In the genomic region with DNA sequence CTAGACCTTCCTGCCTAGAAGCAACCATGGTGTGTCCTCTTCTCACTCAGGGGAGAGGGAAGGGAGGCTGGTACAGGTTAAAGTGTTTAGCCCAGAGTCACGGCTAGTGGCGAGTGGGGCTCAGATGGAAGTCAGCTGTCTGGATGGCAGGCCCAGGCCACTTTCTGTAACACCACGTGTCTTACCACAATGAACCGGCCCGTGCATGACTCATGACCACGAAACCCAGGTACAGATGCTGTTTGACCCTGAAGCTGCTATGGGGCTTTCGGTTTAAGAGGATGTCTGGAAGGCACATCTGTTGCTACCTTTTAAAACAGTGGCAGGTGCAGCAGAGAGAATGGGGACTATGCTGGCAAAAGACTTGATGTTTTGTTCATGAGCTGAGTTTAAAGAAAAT, we compare ENCODE assay signal across 8 cellular contexts. TPM values are rescaled to one million over a fixed set of nuclear protein-coding genes. Genes with fewer than 3 reads are reported as not detected.
DNase-seq lines count a peak whose midpoint lies in the region; ATAC-seq and TF ChIP-seq lines count a peak whose summit lies in the region.

No MANE protein-coding gene starts in this region.

- no peaks in the 10 kb centered on the region for H3K27me3 ChIP-seq in breast epithelium

- POLR2A ChIA-PET in MCF 10A (lab: Yijun Ruan, JAX): no interaction called here

- intact Hi-C loops in MCF 10A (cut with micrococcal nuclease): no loop called here
- intact Hi-C loops in breast epithelium (cut with DNase I; ENCODE audit: low total_unique reads): loop anchor here (10.0 kb wide), 1 partner anchor 744 kb away; no protein-coding TSS in a partner anchor
- intact Hi-C loops in natural killer cell (cut with micrococcal nuclease): no loop called here

- no peak for TF ChIP-seq POLR2A in breast epithelium (IDR thresholded peaks at IDR 0.05)

- H3K9me3 ChIP-seq in breast epithelium: no peaks in the 10 kb centered on the region

- H3K36me3 Mint-ChIP-seq in MCF 10A (ENCODE audit: insufficient read depth, unreplicated experiment) (peaks cover 90% of the 10 kb centered on the region), natural killer cell (no peaks in the 10 kb centered on the region)
- peaks cover 15% of the 10 kb centered on the region for H3K36me3 Mint-ChIP-seq in activated CD8-positive, alpha-beta memory T cell treated with anti-CD3 and anti-CD28 coated beads, Interleukin-2, amount 10 ng/mL, durations not matched to agents 7 days and 5 days

- no peaks in the 10 kb centered on the region for H3K4me1 ChIP-seq in breast epithelium

- DNase-seq in MCF 10A (ENCODE audit: unreplicated experiment): peak; percentile 43
- no peak for DNase-seq in breast epithelium (ENCODE audit: low spot score in 2 of 2)
- DNase-seq in activated CD8-positive, alpha-beta memory T cell treated with anti-CD3 and anti-CD28 coated beads, Interleukin-2, amount 10 ng/mL, durations not matched to agents 7 days and 5 days: peak; percentile 89
- peak; percentile 53 for DNase-seq in natural killer cell
- no peak for DNase-seq in middle frontal gyrus (ENCODE audit: extremely low spot score, low spot score)
- DNase-seq in NCI-H526 (lab: John Stamatoyannopoulos, UW): no peak
- DNase-seq in Ammon's horn (ENCODE audit: low spot score): no peak

- H3K27me3 Mint-ChIP-seq in MCF 10A (ENCODE audit: insufficient read depth, unreplicated experiment) (no peaks in the 10 kb centered on the region), natural killer cell (ENCODE audit: low read depth in 2 of 2) (peaks cover 0 to 13% of the 10 kb centered on the region in 2 donors)
- peaks cover 33% of the 10 kb centered on the region for H3K27me3 Mint-ChIP-seq in activated CD8-positive, alpha-beta memory T cell treated with anti-CD3 and anti-CD28 coated beads, Interleukin-2, amount 10 ng/mL, durations not matched to agents 7 days and 5 days

- no peaks in the 10 kb centered on the region for H3K36me3 ChIP-seq in breast epithelium

- H3K4me3 Mint-ChIP-seq in MCF 10A (ENCODE audit: unreplicated experiment): no peak overlapping the region
- H3K4me3 Mint-ChIP-seq in activated CD8-positive, alpha-beta memory T cell treated with anti-CD3 and anti-CD28 coated beads, Interleukin-2, amount 10 ng/mL, durations not matched to agents 7 days and 5 days: peak overlapping the region; percentile 7
- peak overlapping the region; percentile 64 for H3K4me3 Mint-ChIP-seq in natural killer cell

- no peak overlapping the region for H3K4me3 ChIP-seq in breast epithelium

- H3K9me3 Mint-ChIP-seq in MCF 10A (ENCODE audit: unreplicated experiment): peaks cover 13% of the 10 kb centered on the region
- H3K9me3 Mint-ChIP-seq in activated CD8-positive, alpha-beta memory T cell treated with anti-CD3 and anti-CD28 coated beads, Interleukin-2, amount 10 ng/mL, durations not matched to agents 7 days and 5 days (ENCODE audit: low read depth): peaks cover 9% of the 10 kb centered on the region
- peaks cover 3 to 12% of the 10 kb centered on the region in 2 donors for H3K9me3 Mint-ChIP-seq in natural killer cell

- ATAC-seq in HG03460 (IDR thresholded peaks at IDR 0.05; ENCODE audit: unreplicated experiment) (peak; percentile 98), natural killer cell (peak; percentile 49 to 74 (median 60))
- ATAC-seq in activated CD8-positive, alpha-beta memory T cell treated with anti-CD3 and anti-CD28 coated beads, Interleukin-2, amount 10 ng/mL, durations not matched to agents 7 days and 5 days: peak; percentile 57

- H3K27ac ChIP-seq in breast epithelium: no peak overlapping the region

- H3K27ac Mint-ChIP-seq in MCF 10A (ENCODE audit: low read depth, unreplicated experiment) (no peak overlapping the region), natural killer cell (peak overlapping the region; percentile 71 to 79)
- H3K27ac Mint-ChIP-seq in activated CD8-positive, alpha-beta memory T cell treated with anti-CD3 and anti-CD28 coated beads, Interleukin-2, amount 10 ng/mL, durations not matched to agents 7 days and 5 days: peak overlapping the region; percentile 79

- TF ChIP-seq CTCF in MCF 10A (IDR thresholded peaks at IDR 0.05; ENCODE audit: unreplicated experiment) (no peak), breast epithelium (IDR thresholded peaks at IDR 0.05) (no peak), natural killer cell (IDR thresholded peaks at IDR 0.05) (no peak)

- CTCF ChIA-PET in MCF 10A (lab: Yijun Ruan, JAX): no interaction called here
- CTCF ChIA-PET in activated CD8-positive, alpha-beta memory T cell treated with anti-CD3 and anti-CD28 coated beads, Interleukin-2, amount 10 ng/mL, durations not matched to agents 7 days and 5 days (lab: Charles Lee): interaction anchor here (0.9 to 1.4 kb wide), 3 partner anchors 38 to 69 kb away, joined by 3 read pairs; no protein-coding TSS in a partner anchor

- H3K4me1 Mint-ChIP-seq in MCF 10A (ENCODE audit: insufficient read depth, unreplicated experiment) (no peaks in the 10 kb centered on the region), natural killer cell (peaks cover 56 to 58% of the 10 kb centered on the region in 2 donors)
- H3K4me1 Mint-ChIP-seq in activated CD8-positive, alpha-beta memory T cell treated with anti-CD3 and anti-CD28 coated beads, Interleukin-2, amount 10 ng/mL, durations not matched to agents 7 days and 5 days: peaks cover 65% of the 10 kb centered on the region

- BruUV-seq in MCF 10A (replicated peaks; lab: Mats Ljungman, UMichigan): no TSS peak

RNA-seq across cellular contexts. Expression of a gene that starts 36.5 kb away (rescaled TPM):
- total RNA-seq in MCF 10A (2022) (31.8 and 33.1 TPM in 2 replicates), breast epithelium (10 to 100 TPM; 37.4 to 66.9 (median 65.7) TPM), natural killer cell (10 to 100 TPM; 26.3 to 31.1 (median 30.4) TPM)
- 10 to 100 TPM; 29.4 to 37.4 TPM for total RNA-seq in activated CD8-positive, alpha-beta memory T cell treated with anti-CD3 and anti-CD28 coated beads, Interleukin-2, amount 10 ng/mL, durations not matched to agents 7 days and 5 days

Comparison
In these comparisons a context has a peak if more than half of its experiments do, and no peak if none do; other contexts are left out.
1. DNase-seq: peak in MCF 10A (single experiment), activated CD8-positive, alpha-beta memory T cell treated with anti-CD3 and anti-CD28 coated beads, Interleukin-2, amount 10 ng/mL, durations not matched to agents 7 days and 5 days (single experiment) and natural killer cell (single experiment); none in breast epithelium (0 of 2), middle frontal gyrus (single experiment), NCI-H526 (0 of 2) and Ammon's horn (single experiment).
2. Peak in every context shown above with its lines, with median percentiles within 50 percentile points of each other: ATAC-seq.